ENCODE assay signal across 18 cellular contexts in the genomic region with DNA sequence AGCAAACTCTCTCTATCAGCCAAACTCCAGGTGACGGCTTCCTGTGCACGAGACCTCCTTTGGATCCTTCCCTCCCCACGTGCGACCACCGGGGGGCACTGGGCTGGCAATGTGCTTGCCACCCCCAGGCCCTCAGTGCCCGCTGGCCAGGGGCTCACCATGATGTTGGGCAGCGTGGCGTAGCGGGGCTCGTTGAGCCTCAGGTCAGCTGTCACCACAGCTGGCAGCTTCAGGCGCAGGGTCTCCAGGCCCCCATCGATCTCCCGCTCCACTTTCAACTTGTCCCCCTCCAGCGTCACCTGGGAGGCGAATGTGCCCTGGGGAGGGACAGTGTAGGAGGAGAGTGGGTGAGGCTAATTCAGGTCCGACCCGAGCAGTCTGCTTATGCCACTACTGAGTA. TPM values are rescaled to one million over a fixed set of nuclear protein-coding genes. Genes with fewer than 3 reads are reported as not detected.
DNase-seq lines count a peak whose midpoint lies in the region; ATAC-seq and TF ChIP-seq lines count a peak whose summit lies in the region.
"Had no signal": no experiment of that assay in that cellular context is flagged by ENCODE, and none has a peak within 500 bp of the region (broad histone marks: within the 10 kb centered on the region; RNA-seq: fewer than 3 reads in every experiment).

No MANE protein-coding gene starts in this region.

- H3K27me3 ChIP-seq in Loucy (ENCODE audit: insufficient read depth, low read length, poor library complexity, severe bottlenecking) (no peaks in the 10 kb centered on the region), endodermal cell (ENCODE audit: control insufficient read depth, insufficient read depth, low read length, poor library complexity, severe bottlenecking) (no peaks in the 10 kb centered on the region), PC-9 (ENCODE audit: insufficient read depth, low read depth) (no peaks in the 10 kb centered on the region), aorta (ENCODE audit: control insufficient read depth in 1 of 2, insufficient read depth in 2 of 2, low read length in 1 of 2) (no peaks in the 10 kb centered on the region)

- H3K27ac ChIP-seq in endodermal cell (ENCODE audit: low read depth, low read length) (no peak overlapping the region), PC-9 (no peak overlapping the region), aorta (ENCODE audit: low read depth in 1 of 2, low read length in 2 of 2) (no peak overlapping the region)
- H3K27ac ChIP-seq: BLaER1 treated with 17β-estradiol and CSF1 and Interleukin-3, amounts not matched to agents 10 nM and 100 nM had no signal

- H3K4me2 ChIP-seq in Loucy (ENCODE audit: low read depth, low read length, poor library complexity, severe bottlenecking) (no peak overlapping the region), PC-9 (no peak overlapping the region)
- H3K4me2 ChIP-seq: BLaER1 treated with 17β-estradiol and CSF1 and Interleukin-3, amounts not matched to agents 10 nM and 100 nM had no signal

- H3K4me1 Mint-ChIP-seq in Calu3 (ENCODE audit: low read depth, unreplicated experiment) (peaks cover 27% of the 10 kb centered on the region), endodermal cell (peaks cover 12% of the 10 kb centered on the region)

- H3K27ac Mint-ChIP-seq in Calu3 (ENCODE audit: unreplicated experiment) (no peak overlapping the region), endodermal cell (no peak overlapping the region)
- H3K27ac Mint-ChIP-seq: CD8-positive, alpha-beta T cell had no signal

- intact Hi-C loops in Calu3 (cut with micrococcal nuclease; ENCODE audit: unreplicated experiment): no loop called here
- intact Hi-C loops in PC-9 (cut with micrococcal nuclease; ENCODE audit: unreplicated experiment): no loop called here
- intact Hi-C loops in aorta (cut with DNase I): no loop called here

- no peaks in the 10 kb centered on the region for H3K4me1 ChIP-seq in Loucy (ENCODE audit: insufficient read depth, low read length, poor library complexity, severe bottlenecking)
- H3K4me1 ChIP-seq in endodermal cell (ENCODE audit: control insufficient read depth, insufficient read depth, low read length): peaks cover 5% of the 10 kb centered on the region
- H3K4me1 ChIP-seq in PC-9 (replicated peaks; ENCODE audit: insufficient read depth): peaks cover 18% of the 10 kb centered on the region
- no peaks in the 10 kb centered on the region for H3K4me1 ChIP-seq in aorta (ENCODE audit: control insufficient read depth in 1 of 2, insufficient read depth in 2 of 2, low read length in 2 of 2)

- H4K20me1 ChIP-seq in Loucy (ENCODE audit: insufficient read depth, low read length, poor library complexity, severe bottlenecking): no peaks in the 10 kb centered on the region
- no peaks in the 10 kb centered on the region; the same call in none of the 2 replicates for H4K20me1 ChIP-seq in PC-9 (ENCODE audit: insufficient read depth)

- H3F3A ChIP-seq in Loucy (ENCODE audit: low read depth) (no peaks in the 10 kb centered on the region), PC-9 (ENCODE audit: insufficient read depth, low read depth) (peaks cover 32% of the 10 kb centered on the region)

- CTCF ChIA-PET in Calu3 (lab: Charles Lee): no interaction called here
- CTCF ChIA-PET in PC-9 (lab: Charles Lee): interaction anchor here (0.6 kb wide), 1 partner anchor 76 kb away, joined by 4 read pairs; no protein-coding TSS in a partner anchor

- H3K36me3 Mint-ChIP-seq in Calu3 (ENCODE audit: insufficient read depth, unreplicated experiment) (peaks cover 49% of the 10 kb centered on the region), endodermal cell (ENCODE audit: low read depth) (peaks cover 35% of the 10 kb centered on the region)
- H3K36me3 Mint-ChIP-seq: IgD-negative memory B cell had no signal

- H3K9ac ChIP-seq in Loucy (ENCODE audit: low read depth, low read length, poor library complexity, severe bottlenecking) (no peak overlapping the region), endodermal cell (ENCODE audit: extremely low read depth, low read length, poor library complexity, severe bottlenecking) (no peak overlapping the region)
- H3K9ac ChIP-seq: BLaER1 treated with 17β-estradiol and CSF1 and Interleukin-3, amounts not matched to agents 10 nM and 100 nM had no signal

- POLR2A ChIA-PET in PC-9 (lab: Charles Lee; ENCODE audit: unreplicated experiment): no interaction called here

- no peaks in the 10 kb centered on the region for H3K9me3 ChIP-seq in Loucy (ENCODE audit: insufficient read depth, low read depth, low read length)
- no peaks in the 10 kb centered on the region for H3K9me3 ChIP-seq in endodermal cell (ENCODE audit: control insufficient read depth, low read length)
- no peaks in the 10 kb centered on the region for H3K9me3 ChIP-seq in PC-9 (ENCODE audit: insufficient read depth, low read depth)
- no peaks in the 10 kb centered on the region for H3K9me3 ChIP-seq in aorta (ENCODE audit: control insufficient read depth, low read length)
- H3K9me3 ChIP-seq: BLaER1 treated with 17β-estradiol and CSF1 and Interleukin-3, amounts not matched to agents 10 nM and 100 nM had no signal

- ATAC-seq in aorta (ENCODE audit: low FRiP score): no peak
- ATAC-seq: CD8-positive, alpha-beta T cell had no signal

- TF ChIP-seq CTCF in Calu3 (IDR thresholded peaks at IDR 0.05; ENCODE audit: unreplicated experiment): peak; percentile 40
- TF ChIP-seq CTCF in GM12875 (IDR thresholded peaks at IDR 0.05; ENCODE audit: borderline replicate concordance, insufficient read depth, low read depth, low read length): 0 out of 2 replicates have a peak, but pooled peaks have one; percentile 3
- peak; percentile 40 for TF ChIP-seq CTCF in Loucy (conservative IDR thresholded peaks at IDR 0.05; ENCODE audit: low read length)
- peak; percentile 58 for TF ChIP-seq CTCF in endodermal cell (conservative IDR thresholded peaks at IDR 0.05)
- TF ChIP-seq CTCF in PC-9 (conservative IDR thresholded peaks at IDR 0.05): no peak

- H3K9me3 Mint-ChIP-seq in Calu3 (ENCODE audit: low read depth, unreplicated experiment) (no peaks in the 10 kb centered on the region), endodermal cell (no peaks in the 10 kb centered on the region)
- H3K9me3 Mint-ChIP-seq: CD8-positive, alpha-beta T cell; IgD-negative memory B cell had no signal

- H3K79me2 ChIP-seq in Loucy (ENCODE audit: insufficient read depth, low read length) (no peaks in the 10 kb centered on the region), PC-9 (ENCODE audit: low read depth) (no peaks in the 10 kb centered on the region)

- WGBS in endodermal cell (ENCODE audit: insufficient coverage in 1 of 2, insufficient read length in 1 of 2), 2 experiments: 86 to 95% methylated on average over 4 to 17 of the region's 17 CpGs
- WGBS in aorta, 2 donors: 87 to 90% methylated on average over 16 to 17 of the region's 17 CpGs

- H3K4me3 Mint-ChIP-seq in Calu3 (ENCODE audit: low read depth, unreplicated experiment) (no peak overlapping the region), endodermal cell (no peak overlapping the region)
- H3K4me3 Mint-ChIP-seq: CD8-positive, alpha-beta T cell; IgD-negative memory B cell had no signal

- no TSS peak for BruUV-seq in Calu3 (replicated peaks; lab: Mats Ljungman, UMichigan)
- no TSS peak for BruUV-seq in PC-9 (replicated peaks; lab: Mats Ljungman, UMichigan)

- no peak overlapping the region for H2AFZ ChIP-seq in Loucy (ENCODE audit: low read length)
- H2AFZ ChIP-seq in PC-9: no peak overlapping the region

- H3K9me2 ChIP-seq in Loucy (replicated peaks; ENCODE audit: low read depth, low read length) (no peaks in the 10 kb centered on the region), PC-9 (ENCODE audit: insufficient read depth) (no peaks in the 10 kb centered on the region)

- no peaks in the 10 kb centered on the region for H3K36me3 ChIP-seq in Loucy (ENCODE audit: insufficient read depth, low read length)
- peaks cover 8% of the 10 kb centered on the region for H3K36me3 ChIP-seq in endodermal cell (ENCODE audit: control insufficient read depth, insufficient read depth, low read length)
- H3K36me3 ChIP-seq in PC-9 (ENCODE audit: low read depth): no peaks in the 10 kb centered on the region
- H3K36me3 ChIP-seq in aorta (ENCODE audit: control insufficient read depth in 1 of 2, insufficient read depth in 2 of 2, low read length in 1 of 2): peaks cover 0 to 3% of the 10 kb centered on the region in 2 donors

- H3K4me3 ChIP-seq in GM12875 (ENCODE audit: low read depth, low read length) (no peak overlapping the region), Loucy (ENCODE audit: low read length, poor library complexity, severe bottlenecking) (no peak overlapping the region), endodermal cell (ENCODE audit: low read length) (no peak overlapping the region), PC-9 (no peak overlapping the region), aorta (ENCODE audit: low read length in 2 of 2) (no peak overlapping the region)
- H3K4me3 ChIP-seq: BLaER1 treated with 17β-estradiol and CSF1 and Interleukin-3, amounts not matched to agents 10 nM and 100 nM had no signal

- no peaks in the 10 kb centered on the region for H3K27me3 Mint-ChIP-seq in Calu3 (ENCODE audit: unreplicated experiment)
- H3K27me3 Mint-ChIP-seq in endodermal cell (ENCODE audit: insufficient read depth): no peaks in the 10 kb centered on the region
- H3K27me3 Mint-ChIP-seq: IgD-negative memory B cell had no signal

- no peak for DNase-seq in Calu3
- DNase-seq in endodermal cell: peak; percentile 52
- no peak for DNase-seq in GOT3 (lab: John Stamatoyannopoulos, UW)
- DNase-seq in PC-9: no peak
- no peak for DNase-seq in NCI-H1930 (lab: John Stamatoyannopoulos, UW)
- DNase-seq in aorta: no peak
- DNase-seq: CD8-positive, alpha-beta T cell; Kasumi-1; NCI-H1092 treated with DMSO at 0.1 percent for 48 hours; SHP77 treated with DMSO at 0.1 percent for 48 hours; T-helper 1 cell had no signal

RNA-seq across cellular contexts. Expression of a gene that starts 4.8 kb away (rescaled TPM):
- 3.0 and 3.6 TPM in 2 replicates for total RNA-seq in Calu3 (2022)
- total RNA-seq in endodermal cell: 10 to 100 TPM in 1 of 2 donors, 1 to 10 TPM in 1; 6.4 to 11.5 TPM
- polyA plus RNA-seq in endodermal cell (2013, experiment 1 of 2): 7.5 TPM
- polyA plus RNA-seq in endodermal cell (2013, experiment 2 of 2): 7.0 TPM
- total RNA-seq in PC-9 (2021): 2.3 and 2.8 TPM in 2 replicates
- 1 to 10 TPM; 1.7 to 2.0 TPM for total RNA-seq in aorta
- 1 to 10 TPM in 1 of 2 donors, under 1 TPM in 1; 0.25 to 7.2 TPM for polyA plus RNA-seq in aorta
- total RNA-seq: CD8-positive, alpha-beta T cell had no signal

RNA-seq across cellular contexts. Expression of a gene that starts 19.4 kb away (rescaled TPM):
- total RNA-seq in Calu3 (2022): 203 and 213 TPM in 2 replicates
- total RNA-seq in endodermal cell: 10 to 100 TPM; 54.3 to 77.3 TPM
- 65.3 TPM for polyA plus RNA-seq in endodermal cell (2013, experiment 1 of 2)
- polyA plus RNA-seq in endodermal cell (2013, experiment 2 of 2): 60.7 TPM
- total RNA-seq in PC-9 (2021): 204 and 252 TPM in 2 replicates
- 10 to 100 TPM; 41.5 to 47.9 TPM for total RNA-seq in aorta
- polyA plus RNA-seq in aorta: 100 to 1,000 TPM in 1 of 2 donors, 10 to 100 TPM in 1; 98.8 to 110 TPM

RNA-seq across cellular contexts. Expression of a gene that starts 22.1 kb away (rescaled TPM):
- total RNA-seq in Calu3 (2022) (1.1 and 1.2 TPM in 2 replicates), endodermal cell (1 to 10 TPM; 1.3 to 2.5 TPM), PC-9 (2021) (1.5 and 4.5 TPM in 2 replicates), aorta (under 1 TPM in 1 of 2 donors, not detected in 1; 0.87 TPM)
- polyA plus RNA-seq in endodermal cell (2013, experiment 1 of 2): 3.7 TPM
- polyA plus RNA-seq in endodermal cell (2013, experiment 2 of 2): 2.4 TPM
- 1 to 10 TPM; 2.0 to 3.5 TPM for polyA plus RNA-seq in aorta
- total RNA-seq: RPMI7951 had no signal
- polyA plus RNA-seq: IgD-negative memory B cell had no signal

RNA-seq across cellular contexts. Expression of a gene that starts 25.7 kb away (rescaled TPM):
- total RNA-seq in Calu3 (2022): not detected in 2 replicates
- not detected for total RNA-seq in endodermal cell
- not detected for polyA plus RNA-seq in endodermal cell (2013, experiment 1 of 2)
- not detected for polyA plus RNA-seq in endodermal cell (2013, experiment 2 of 2)
- total RNA-seq in PC-9 (2021): not detected in 2 replicates
- total RNA-seq in aorta: 1 to 10 TPM; 3.3 to 6.7 TPM
- polyA plus RNA-seq in aorta: under 1 TPM; 0.38 to 0.59 TPM
- total RNA-seq: HT-29, NCI-H460, RPMI7951 had no signal

RNA-seq across cellular contexts. Expression of a gene that starts 35.3 kb away (rescaled TPM):
- total RNA-seq in Calu3 (2022) (not detected in 2 replicates), endodermal cell (10 to 100 TPM; 42.7 to 49.4 TPM), PC-9 (2021) (not detected in 2 replicates), aorta (under 1 TPM; 0.24 to 0.26 TPM)
- 66.0 TPM for polyA plus RNA-seq in endodermal cell (2013, experiment 1 of 2)
- 57.1 TPM for polyA plus RNA-seq in endodermal cell (2013, experiment 2 of 2)
- under 1 TPM in 1 of 2 donors, not detected in 1; 0.13 TPM for polyA plus RNA-seq in aorta
- total RNA-seq: CD8-positive, alpha-beta T cell; HT-29; NCI-H460; RPMI7951 had no signal
- polyA plus RNA-seq: IgD-negative memory B cell had no signal
